Comparison of ENCODE assay signal across 16 cellular contexts in genomic region chr15:33131880-33132279, GRCh38.
A peak's percentile ranks its signal among the peaks of the same experiment; 100 is the strongest.
DNase-seq lines count a peak whose midpoint lies in the region; ATAC-seq and TF ChIP-seq lines count a peak whose summit lies in the region.
"Had no signal": no experiment of that assay in that cellular context is flagged by ENCODE, and none has a peak within 500 bp of the region (broad histone marks: within the 10 kb centered on the region; RNA-seq: fewer than 3 reads in every experiment).

No MANE protein-coding gene starts in this region.

- DNase-seq in EL: peak; percentile 56
- peak; percentile 87 for DNase-seq in RPMI7951 (ENCODE audit: low read depth)
- peak; percentile 48 for DNase-seq in epithelial cell of esophagus (ENCODE audit: low read depth)
- DNase-seq: activated B cell treated with CpG ODN at 0.5 μM for 24 hours; activated naive CD4-positive, alpha-beta T cell; AML-193; DMS 273 treated with DMSO at 0.1 percent for 48 hours; Kasumi-1; naive B cell; NCI-H1694 had no signal

- no peak overlapping the region for H3K4me3 ChIP-seq in epithelial cell of esophagus (ENCODE audit: low read length)

- peak overlapping the region in 1 of 3 experiments; percentile 8 for H3K4me3 Mint-ChIP-seq in nephron
- H3K4me3 Mint-ChIP-seq: activated B cell treated with CpG ODN at 0.5 μM for 24 hours; central memory CD8-positive, alpha-beta T cell; naive B cell had no signal

- ATAC-seq in HG02840 (IDR thresholded peaks at IDR 0.05; ENCODE audit: low FRiP score, unreplicated experiment): no peak
- no peak for ATAC-seq in GM19397 (IDR thresholded peaks at IDR 0.05; ENCODE audit: unreplicated experiment)
- no peak for ATAC-seq in HG02981 (IDR thresholded peaks at IDR 0.05; ENCODE audit: unreplicated experiment)
- no peak for ATAC-seq in HG03342 (IDR thresholded peaks at IDR 0.05; ENCODE audit: unreplicated experiment)

- TF ChIP-seq CTCF in epithelial cell of esophagus (IDR thresholded peaks at IDR 0.05; ENCODE audit: insufficient read depth, low read depth, low read length, missing control alignments) (no peak), nephron (IDR thresholded peaks at IDR 0.05; ENCODE audit: unreplicated experiment in 3 of 3) (no peak)

- peaks cover 40% of the 10 kb centered on the region for H3K4me1 Mint-ChIP-seq in nephron
- H3K4me1 Mint-ChIP-seq: activated B cell treated with CpG ODN at 0.5 μM for 24 hours had no signal

- H3K9me3 Mint-ChIP-seq in nephron: no peaks in the 10 kb centered on the region
- H3K9me3 Mint-ChIP-seq: central memory CD8-positive, alpha-beta T cell had no signal

- no peaks in the 10 kb centered on the region for H3K36me3 Mint-ChIP-seq in nephron (ENCODE audit: low read depth)

- H3K27me3 Mint-ChIP-seq in nephron (ENCODE audit: low read depth): no peaks in the 10 kb centered on the region
- H3K27me3 Mint-ChIP-seq: central memory CD8-positive, alpha-beta T cell had no signal

- peak overlapping the region; percentile 64 to 71 (median 65) for H3K27ac Mint-ChIP-seq in nephron
- H3K27ac Mint-ChIP-seq: activated B cell treated with CpG ODN at 0.5 μM for 24 hours had no signal
